18 cellular contexts compared by ENCODE assay signal in genomic region chr12:75455839-75456238, GRCh38.
DNase-seq lines count a peak whose midpoint lies in the region.
"Had no signal": no experiment of that assay in that cellular context is flagged by ENCODE, and none has a peak within 500 bp of the region (broad histone marks: within the 10 kb centered on the region; RNA-seq: fewer than 3 reads in every experiment).

No MANE protein-coding gene starts in this region.

- DNase-seq in NCI-H2081 (lab: John Stamatoyannopoulos, UW): peak; percentile 41 to 68
- no peak for DNase-seq in NCI-H2081 treated with DMSO at 0.1 percent for 48 hours (lab: John Stamatoyannopoulos, UW)
- DNase-seq in EL: peak; percentile 20
- peak; percentile 11 for DNase-seq in NCI-H2227 treated with DMSO at 0.1 percent for 48 hours (lab: John Stamatoyannopoulos, UW)
- peak; percentile 46 for DNase-seq in foreskin melanocyte
- no peak for DNase-seq in DMS114 treated with DMSO at 0.1 percent for 48 hours (lab: John Stamatoyannopoulos, UW; ENCODE audit: unreplicated experiment)
- DNase-seq in NCI-H1105 (lab: John Stamatoyannopoulos, UW): no peak
- DNase-seq in NCI-H524 treated with DMSO at 0.1 percent for 48 hours (lab: John Stamatoyannopoulos, UW): no peak
- DNase-seq: activated CD4-positive, alpha-beta T cell treated with anti-CD3 and anti-CD28 coated beads, Interleukin-2, amount 50 U/mL, for 48 hours; activated CD4-positive, CD25-positive, alpha-beta regulatory T cell; activated CD8-positive, alpha-beta memory T cell treated with anti-CD3 and anti-CD28 coated beads, Interleukin-2, amount 50 U/mL, for 4 hours; central memory CD4-positive, alpha-beta T cell; dermis blood vessel endothelial cell; mammary epithelial cell; MV-4-11; NCI-H2029; NCI-H446; stimulated activated naive CD8-positive, alpha-beta T cell treated with anti-CD3 and anti-CD28 coated beads, Interleukin-15, amount 100 ng/mL, for 72 hours had no signal

Comparison
In these comparisons a context has a peak if more than half of its experiments do, and no peak if none do; other contexts are left out.
1. DNase-seq: peak in NCI-H2081 (2 of 2), EL (single experiment), NCI-H2227 treated with DMSO at 0.1 percent for 48 hours (single experiment) and foreskin melanocyte (single experiment); none in NCI-H2081 treated with DMSO at 0.1 percent for 48 hours (single experiment), DMS114 treated with DMSO at 0.1 percent for 48 hours (single experiment), NCI-H1105 (single experiment) and NCI-H524 treated with DMSO at 0.1 percent for 48 hours (single experiment).